ENCODE assay signal across 18 cellular contexts in the genomic region with DNA sequence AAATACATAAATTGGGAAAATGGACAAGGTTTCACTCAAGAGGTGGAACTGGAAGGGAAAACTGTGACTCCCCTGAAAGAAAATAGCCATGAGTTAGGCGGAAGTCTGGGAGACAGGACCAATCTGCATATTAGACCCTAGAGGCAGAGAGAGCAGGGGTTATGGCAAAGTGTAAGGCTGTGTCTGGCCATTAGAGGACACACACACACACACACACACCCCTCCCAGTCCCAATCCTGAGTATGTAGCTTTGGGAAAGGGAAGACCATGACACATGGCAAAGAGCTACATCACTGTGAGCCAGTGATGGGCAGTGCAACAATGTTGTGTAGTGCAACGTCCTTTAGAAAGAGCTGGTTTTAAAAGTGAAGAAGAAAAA.
DNase-seq lines count a peak whose midpoint lies in the region; ATAC-seq and TF ChIP-seq lines count a peak whose summit lies in the region.
"Had no signal": no experiment of that assay in that cellular context is flagged by ENCODE, and none has a peak within 500 bp of the region (broad histone marks: within the 10 kb centered on the region; RNA-seq: fewer than 3 reads in every experiment).

No MANE protein-coding gene starts in this region.

- no peaks in the 10 kb centered on the region for H3K27me3 Mint-ChIP-seq in endodermal cell (ENCODE audit: insufficient read depth)
- no peaks in the 10 kb centered on the region for H3K27me3 Mint-ChIP-seq in activated T-cell treated with anti-CD3 and anti-CD28 coated beads, Interleukin-2, amount 50 U/mL, for 72 hours (ENCODE audit: low read depth)
- H3K27me3 Mint-ChIP-seq: CD4-positive, alpha-beta T cell; CD8-positive, alpha-beta memory T cell had no signal

- no peak overlapping the region for H3K18ac ChIP-seq in trophoblast cell (ENCODE audit: low read length)

- H3K4me1 ChIP-seq in HCT116 (ENCODE audit: control insufficient read depth in 1 of 2, insufficient read depth in 2 of 2, low read length in 2 of 2): peaks cover 0 to 14% of the 10 kb centered on the region in 2 experiments; a peak in 2 of 4 replicates
- no peaks in the 10 kb centered on the region for H3K4me1 ChIP-seq in endodermal cell (ENCODE audit: control insufficient read depth, insufficient read depth, low read length)
- peaks cover 0 to 6% of the 10 kb centered on the region in 2 experiments for H3K4me1 ChIP-seq in trophoblast cell (ENCODE audit: control insufficient read depth in 1 of 2, insufficient read depth in 2 of 2, low read length in 2 of 2)
- no peaks in the 10 kb centered on the region for H3K4me1 ChIP-seq in MM.1S (ENCODE audit: low read length)
- H3K4me1 ChIP-seq: BE2C; BLaER1 treated with 17β-estradiol and CSF1 and Interleukin-3, amounts not matched to agents 10 nM and 100 nM; HAP-1 had no signal

- no peak overlapping the region for H3K9ac ChIP-seq in HCT116 (ENCODE audit: low read length)
- no peak overlapping the region for H3K9ac ChIP-seq in endodermal cell (ENCODE audit: extremely low read depth, low read length, poor library complexity, severe bottlenecking)
- no peak overlapping the region for H3K9ac ChIP-seq in trophoblast cell (ENCODE audit: low read length)
- no peak overlapping the region for H3K9ac ChIP-seq in MM.1S (ENCODE audit: low read length)
- H3K9ac ChIP-seq: BLaER1 treated with 17β-estradiol and CSF1 and Interleukin-3, amounts not matched to agents 10 nM and 100 nM had no signal

- no peak for TF ChIP-seq CTCF in HCT116 (IDR thresholded peaks at IDR 0.05 in 2 of 3, conservative IDR thresholded peaks at IDR 0.05 in 1 of 3; ENCODE audit: borderline replicate concordance in 1 of 3, insufficient read depth in 1 of 3, low read depth in 2 of 3, low read length in 2 of 3)
- TF ChIP-seq CTCF in endodermal cell (conservative IDR thresholded peaks at IDR 0.05): no peak
- TF ChIP-seq CTCF in MM.1S (IDR thresholded peaks at IDR 0.05; ENCODE audit: low read length): no peak

- H3K27me3 ChIP-seq in HCT116 (ENCODE audit: insufficient read depth, low read length) (no peaks in the 10 kb centered on the region), endodermal cell (ENCODE audit: control insufficient read depth, insufficient read depth, low read length, poor library complexity, severe bottlenecking) (no peaks in the 10 kb centered on the region), trophoblast cell (ENCODE audit: insufficient read depth, low read length) (no peaks in the 10 kb centered on the region), MM.1S (replicated peaks; ENCODE audit: insufficient read depth, low read length) (no peaks in the 10 kb centered on the region)
- H3K27me3 ChIP-seq: BE2C; BLaER1 treated with 17β-estradiol and CSF1 and Interleukin-3, amounts not matched to agents 10 nM and 100 nM had no signal

- no peaks in the 10 kb centered on the region for H3K9me2 ChIP-seq in HCT116 (ENCODE audit: insufficient read depth)
- H3K9me2 ChIP-seq in MM.1S (replicated peaks; ENCODE audit: insufficient read depth, low read length): no peaks in the 10 kb centered on the region

- H4K91ac ChIP-seq in trophoblast cell (ENCODE audit: low read depth, low read length): no peak overlapping the region

- H3K27ac ChIP-seq in HCT116 (ENCODE audit: low read depth, low read length) (no peak overlapping the region), endodermal cell (ENCODE audit: low read depth, low read length) (no peak overlapping the region), trophoblast cell (ENCODE audit: low read depth, low read length) (peak overlapping the region; percentile 49), MM.1S (ENCODE audit: low read length) (no peak overlapping the region)
- H3K27ac ChIP-seq: BLaER1 treated with 17β-estradiol and CSF1 and Interleukin-3, amounts not matched to agents 10 nM and 100 nM had no signal

- no peak for TF ChIP-seq RAD21 in HCT116 (IDR thresholded peaks at IDR 0.05; ENCODE audit: low read depth)

- POLR2A ChIA-PET in HCT116 (lab: Charles Lee): no interaction called here

- DNase-seq in HCT116 (ENCODE audit: low read depth, low spot score) (no peak), endodermal cell (no peak), trophoblast cell (no peak), MM.1S (no peak)
- no peak for DNase-seq in activated T-cell treated with anti-CD3 and anti-CD28 coated beads, Interleukin-2, amount 50 U/mL, for 72 hours
- DNase-seq: BE2C; CD4-positive, alpha-beta T cell; CD8-positive, alpha-beta memory T cell; DMS 273 treated with DMSO at 0.1 percent for 48 hours; DMS79; EL; GDM1 had no signal

- no peak overlapping the region for H3K4ac ChIP-seq in trophoblast cell (ENCODE audit: low read depth, low read length)

- H3K14ac ChIP-seq in trophoblast cell (ENCODE audit: low read length): no peak overlapping the region

- no peak overlapping the region for H2AFZ ChIP-seq in HCT116 (ENCODE audit: low read depth, low read length, poor library complexity, severe bottlenecking)
- no peak overlapping the region for H2AFZ ChIP-seq in trophoblast cell (ENCODE audit: insufficient read depth, low read length, poor library complexity)
- no peak overlapping the region for H2AFZ ChIP-seq in MM.1S (ENCODE audit: low read length)
- H2AFZ ChIP-seq: GM23338 had no signal

- no peaks in the 10 kb centered on the region for H3K36me3 Mint-ChIP-seq in endodermal cell (ENCODE audit: low read depth)
- peaks cover 0 to 2% of the 10 kb centered on the region in 2 donors for H3K36me3 Mint-ChIP-seq in activated T-cell treated with anti-CD3 and anti-CD28 coated beads, Interleukin-2, amount 50 U/mL, for 72 hours (ENCODE audit: insufficient read depth in 2 of 2)
- H3K36me3 Mint-ChIP-seq: CD14-positive monocyte; CD8-positive, alpha-beta memory T cell had no signal

- no peak overlapping the region for H3K23ac ChIP-seq in trophoblast cell (ENCODE audit: low read length)

- no peak overlapping the region for H2BK5ac ChIP-seq in trophoblast cell (ENCODE audit: low read depth, low read length, poor library complexity)

- CTCF ChIA-PET in HCT116 (lab: Charles Lee): no interaction called here

- no peak overlapping the region for H4K8ac ChIP-seq in trophoblast cell (ENCODE audit: low read depth, low read length)

- H2BK12ac ChIP-seq in trophoblast cell (ENCODE audit: low read length): no peak overlapping the region

- H3K79me2 ChIP-seq in HCT116 (ENCODE audit: insufficient read depth, low read length): no peaks in the 10 kb centered on the region
- no peaks in the 10 kb centered on the region for H3K79me2 ChIP-seq in trophoblast cell (ENCODE audit: control insufficient read depth, insufficient read depth, low read length, poor library complexity)
- no peaks in the 10 kb centered on the region for H3K79me2 ChIP-seq in MM.1S (ENCODE audit: low read length)

- ATAC-seq in HCT116 (peak; percentile 74), GM18498 (IDR thresholded peaks at IDR 0.05; ENCODE audit: unreplicated experiment) (no peak)
- no peak for ATAC-seq in activated T-cell treated with anti-CD3 and anti-CD28 coated beads, Interleukin-2, amount 50 U/mL, for 72 hours (replicated peaks in 1 of 2)
- ATAC-seq: GM12878, GM23338 had no signal

- no peak for TF ChIP-seq POLR2A in HCT116 (IDR thresholded peaks at IDR 0.05; ENCODE audit: borderline replicate concordance, extremely low read depth, insufficient read depth, insufficient read length)

- H3K79me1 ChIP-seq in trophoblast cell (ENCODE audit: low read length): no peaks in the 10 kb centered on the region

- no peak overlapping the region for H4K12ac ChIP-seq in trophoblast cell (ENCODE audit: low read depth, low read length)

- no peak overlapping the region for H2BK120ac ChIP-seq in trophoblast cell (ENCODE audit: insufficient read depth, low read length, poor library complexity)

- H3K4me1 Mint-ChIP-seq in endodermal cell: peaks cover 4% of the 10 kb centered on the region
- H3K4me1 Mint-ChIP-seq in activated T-cell treated with anti-CD3 and anti-CD28 coated beads, Interleukin-2, amount 50 U/mL, for 72 hours (ENCODE audit: low read depth): no peaks in the 10 kb centered on the region
- H3K4me1 Mint-ChIP-seq: CD14-positive monocyte; CD8-positive, alpha-beta memory T cell; GM23338 had no signal

- H3K4me2 ChIP-seq in HCT116 (ENCODE audit: low read length) (no peak overlapping the region; the same call in 1 of the 2 replicates), trophoblast cell (ENCODE audit: low read length) (no peak overlapping the region), MM.1S (ENCODE audit: low read depth, low read length) (no peak overlapping the region)
- H3K4me2 ChIP-seq: BLaER1 treated with 17β-estradiol and CSF1 and Interleukin-3, amounts not matched to agents 10 nM and 100 nM; GM23338 had no signal

- H4K20me1 ChIP-seq in HCT116 (ENCODE audit: insufficient read depth) (no peaks in the 10 kb centered on the region), MM.1S (ENCODE audit: insufficient read depth, low read length) (no peaks in the 10 kb centered on the region)
- H4K20me1 ChIP-seq: BLaER1 treated with 17β-estradiol and CSF1 and Interleukin-3, amounts not matched to agents 10 nM and 100 nM had no signal

- H3K4me3 ChIP-seq in HCT116 (replicated peaks in 1 of 2; ENCODE audit: low read depth in 1 of 2, low read length in 2 of 2) (no peak overlapping the region), endodermal cell (ENCODE audit: low read length) (no peak overlapping the region), trophoblast cell (ENCODE audit: low read depth, low read length) (no peak overlapping the region), MM.1S (ENCODE audit: low read length) (no peak overlapping the region)
- H3K4me3 ChIP-seq: BLaER1 treated with 17β-estradiol and CSF1 and Interleukin-3, amounts not matched to agents 10 nM and 100 nM; GM12878; GM23338; HAP-1 had no signal

- RAD21 ChIA-PET in HCT116 (lab: Charles Lee; ENCODE audit: low non-redundant PET in 1 of 2, low total read pairs in 2 of 2, uncharacterized antibody in 2 of 2, unreplicated experiment in 2 of 2): no interaction called here

- H2AK5ac ChIP-seq in trophoblast cell (ENCODE audit: low read length): no peak overlapping the region

- H3K9me3 ChIP-seq in HCT116 (ENCODE audit: control insufficient read depth in 1 of 2, insufficient read depth in 1 of 2, low read depth in 1 of 2, low read length in 2 of 2) (no peaks in the 10 kb centered on the region), endodermal cell (ENCODE audit: control insufficient read depth, low read length) (no peaks in the 10 kb centered on the region), trophoblast cell (ENCODE audit: insufficient read depth, low read depth, low read length) (no peaks in the 10 kb centered on the region), MM.1S (replicated peaks; ENCODE audit: insufficient read depth, low read length) (no peaks in the 10 kb centered on the region)
- H3K9me3 ChIP-seq: BE2C, HAP-1 had no signal

- H3F3A ChIP-seq in MM.1S (ENCODE audit: insufficient read depth, low read length): no peaks in the 10 kb centered on the region

- H3K9me3 Mint-ChIP-seq in endodermal cell: no peaks in the 10 kb centered on the region
- H3K9me3 Mint-ChIP-seq in activated T-cell treated with anti-CD3 and anti-CD28 coated beads, Interleukin-2, amount 50 U/mL, for 72 hours: peaks cover 7 to 10% of the 10 kb centered on the region in 2 donors
- H3K9me3 Mint-ChIP-seq: GM23338 had no signal

- intact Hi-C loops in HCT116 (cut with micrococcal nuclease): no loop called here

- no peak overlapping the region for H3K4me3 Mint-ChIP-seq in endodermal cell
- no peak overlapping the region for H3K4me3 Mint-ChIP-seq in activated T-cell treated with anti-CD3 and anti-CD28 coated beads, Interleukin-2, amount 50 U/mL, for 72 hours
- H3K4me3 Mint-ChIP-seq: CD14-positive monocyte; CD4-positive, alpha-beta T cell; CD8-positive, alpha-beta memory T cell; GM23338 had no signal

- BruUV-seq in HCT116 (replicated peaks; lab: Mats Ljungman, UMichigan): no TSS peak

- H3K36me3 ChIP-seq in HCT116 (ENCODE audit: control insufficient read depth in 1 of 2, insufficient read depth in 2 of 2, low read length in 2 of 2) (no peaks in the 10 kb centered on the region), endodermal cell (ENCODE audit: control insufficient read depth, insufficient read depth, low read length) (no peaks in the 10 kb centered on the region), trophoblast cell (ENCODE audit: control insufficient read depth in 1 of 2, insufficient read depth in 2 of 2, low read length in 2 of 2) (no peaks in the 10 kb centered on the region), MM.1S (replicated peaks; ENCODE audit: insufficient read depth, low read length) (no peaks in the 10 kb centered on the region)
- H3K36me3 ChIP-seq: BE2C; BLaER1 treated with 17β-estradiol and CSF1 and Interleukin-3, amounts not matched to agents 10 nM and 100 nM; HAP-1 had no signal

- H3K27ac Mint-ChIP-seq in endodermal cell: peak overlapping the region; percentile 2
- no peak overlapping the region for H3K27ac Mint-ChIP-seq in activated T-cell treated with anti-CD3 and anti-CD28 coated beads, Interleukin-2, amount 50 U/mL, for 72 hours
- H3K27ac Mint-ChIP-seq: CD14-positive monocyte; CD4-positive, alpha-beta T cell; CD8-positive, alpha-beta memory T cell; GM23338 had no signal

- 94% methylated on average over 2 of the region's 2 CpGs; no CpG with 5 or more reads in 1 of the 2 experiments for WGBS in endodermal cell (ENCODE audit: insufficient coverage in 1 of 2, insufficient read length in 1 of 2), 2 experiments
- no CpG with 5 or more reads among the region's 2 CpGs for WGBS in trophoblast cell (ENCODE audit: extremely low coverage, insufficient coverage, insufficient read length)
